28 cellular contexts compared by ENCODE assay signal in genomic region chr15:69071265-69071664, GRCh38. TPM values are rescaled to one million over a fixed set of nuclear protein-coding genes. Genes with fewer than 3 reads are reported as not detected.
"Had no signal": no experiment of that assay in that cellular context is flagged by ENCODE, and none has a peak within 500 bp of the region (broad histone marks: within the 10 kb centered on the region; RNA-seq: fewer than 3 reads in every experiment).

No MANE protein-coding gene starts in this region.

- H3K4me3 ChIP-seq: coronary artery, esophagus muscularis mucosa, gastroesophageal sphincter, heart left ventricle, hepatocyte, left ventricle myocardium inferior, lower lobe of right lung, pancreas, right lobe of liver, smooth muscle cell, suprapubic skin had no signal

- H3K4me1 ChIP-seq: foreskin keratinocyte had no signal

- FAIRE-seq: endothelial cell of umbilical vein, pancreas had no signal

- H3K27ac ChIP-seq: coronary artery, esophagus muscularis mucosa, foreskin keratinocyte, gastroesophageal sphincter, heart left ventricle, hepatocyte, left ventricle myocardium inferior, lower lobe of right lung, neutrophil, pancreas, right lobe of liver, suprapubic skin had no signal

- H3K27me3 ChIP-seq: hepatocyte, pancreas, right lobe of liver, suprapubic skin had no signal

- ATAC-seq: foreskin keratinocyte; gastroesophageal sphincter; heart left ventricle; left cardiac atrium; lower lobe of right lung; natural killer cell; pancreas; right lobe of liver; stimulated activated naive CD8-positive, alpha-beta T cell treated with anti-CD3 and anti-CD28 coated beads, Interleukin-15, amount 100 ng/mL, for 72 hours had no signal

- DNase-seq: dermis blood vessel endothelial cell; effector memory CD4-positive, alpha-beta T cell; foreskin keratinocyte; heart left ventricle; left cardiac atrium; left ventricle myocardium inferior; lower lobe of right lung; natural killer cell; pancreas; right lobe of liver; stimulated activated CD4-positive, alpha-beta T cell treated with anti-CD3 and anti-CD28 coated beads, Interleukin-12 subunit alpha, Interleukin-12 subunit beta, amount 100 ng/mL, for 4 hours; stimulated activated CD4-positive, alpha-beta T cell treated with anti-CD3 and anti-CD28 coated beads, Interleukin-1b, Interleukin-23, amount 100 ng/mL, for 48 hours; stimulated activated CD4-positive, alpha-beta T cell treated with anti-CD3 and anti-CD28 coated beads, Interleukin-4, amount 100 ng/mL, for 1 hour; stimulated activated CD8-positive, alpha-beta memory T cell treated with anti-CD3 and anti-CD28 coated beads, Interleukin-4, amount 100 ng/mL, for 48 hours; stimulated activated naive CD4-positive, alpha-beta T cell; stimulated activated naive CD8-positive, alpha-beta T cell treated with anti-CD3 and anti-CD28 coated beads, Interleukin-15, amount 100 ng/mL, for 72 hours; trophoblast cell had no signal

- H3K36me3 ChIP-seq: esophagus muscularis mucosa, gastroesophageal sphincter, heart left ventricle, left ventricle myocardium inferior, lower lobe of right lung, neutrophil, pancreas, right lobe of liver, suprapubic skin had no signal

- H3K9me3 ChIP-seq: esophagus muscularis mucosa, lower lobe of right lung, neutrophil, pancreas, suprapubic skin had no signal

RNA-seq across cellular contexts. Expression of gene NOX5, which starts 56.8 kb away (rescaled TPM):
- total RNA-seq: endothelial cell of umbilical vein, left ventricle myocardium inferior, lower lobe of right lung, mononuclear cell, progenitor cell of endocrine pancreas had no signal
- polyA plus RNA-seq: hepatocyte, neural cell had no signal
